In genomic region chr9:93578844-93579243, GRCh38 we compare ENCODE assay signal across 11 cellular contexts. TPM values are rescaled to one million over a fixed set of nuclear protein-coding genes. Genes with fewer than 3 reads are reported as not detected.
DNase-seq lines count a peak whose midpoint lies in the region; ATAC-seq and TF ChIP-seq lines count a peak whose summit lies in the region.
"Had no signal": no experiment of that assay in that cellular context is flagged by ENCODE, and none has a peak within 500 bp of the region (broad histone marks: within the 10 kb centered on the region; RNA-seq: fewer than 3 reads in every experiment).

No MANE protein-coding gene starts in this region.

- H3K27ac ChIP-seq in mesenchymal stem cell (ENCODE audit: low read length, poor library complexity, severe bottlenecking) (no peak overlapping the region), stomach (peak overlapping the region in 4 of 5 donors; percentile 83 to 98 (median 90)), GM23248 (no peak overlapping the region)

- H3K9me3 Mint-ChIP-seq in activated CD8-positive, alpha-beta T cell treated with anti-CD3 and anti-CD28 coated beads for 36 hours = peaks cover 4% of the 10 kb centered on the region
- peaks cover 6% of the 10 kb centered on the region for H3K9me3 Mint-ChIP-seq in activated CD8-positive, alpha-beta T cell treated with anti-CD3 and anti-CD28 coated beads, Interleukin-2, amount 10 ng/mL, durations not matched to agents 7 days and 5 days (ENCODE audit: insufficient read depth)
- H3K9me3 Mint-ChIP-seq in activated T-cell treated with anti-CD3 and anti-CD28 coated beads, Interleukin-2, amount 50 U/mL, for 72 hours = no peaks in the 10 kb centered on the region

- ATAC-seq in activated CD8-positive, alpha-beta T cell treated with anti-CD3 and anti-CD28 coated beads for 36 hours = no peak
- no peak for ATAC-seq in activated CD8-positive, alpha-beta T cell treated with anti-CD3 and anti-CD28 coated beads, Interleukin-2, amount 10 ng/mL, durations not matched to agents 7 days and 5 days
- no peak for ATAC-seq in activated T-cell treated with anti-CD3 and anti-CD28 coated beads, Interleukin-2, amount 50 U/mL, for 72 hours (replicated peaks in 1 of 2)

- H3K4me3 ChIP-seq in mesenchymal stem cell (ENCODE audit: insufficient read depth in 1 of 2, low read depth in 1 of 2, low read length in 2 of 2) = no peak overlapping the region
- H3K4me3 ChIP-seq in stomach = peak overlapping the region in 1 of 4 donors; percentile 95
- H3K4me3 ChIP-seq in GM23248 = no peak overlapping the region

- intact Hi-C loops in activated CD8-positive, alpha-beta T cell treated with anti-CD3 and anti-CD28 coated beads for 36 hours (cut with micrococcal nuclease) = no loop called here
- intact Hi-C loops in stomach (cut with DNase I; ENCODE audit: low total_unique reads) = no loop called here

- H3K4ac ChIP-seq in mesenchymal stem cell (ENCODE audit: low read depth in 1 of 2, low read length in 2 of 2) = no peak overlapping the region

- H3K9ac ChIP-seq in mesenchymal stem cell (ENCODE audit: low read length) = no peak overlapping the region
- no peak overlapping the region for H3K9ac ChIP-seq in GM23248

- H3K79me2 ChIP-seq in GM23248 (ENCODE audit: insufficient read depth) = peaks cover 86% of the 10 kb centered on the region

- H3F3A ChIP-seq in GM23248 (ENCODE audit: insufficient read depth) = no peaks in the 10 kb centered on the region

- peak overlapping the region; percentile 54 for H4K91ac ChIP-seq in mesenchymal stem cell (ENCODE audit: low read length)

- TF ChIP-seq EP300 in stomach (IDR thresholded peaks at IDR 0.05) = no peak

- H2BK15ac ChIP-seq in mesenchymal stem cell (ENCODE audit: low read depth, poor library complexity, severe bottlenecking) = no peak overlapping the region

- H2BK120ac ChIP-seq in mesenchymal stem cell (ENCODE audit: low read depth, low read length) = no peak overlapping the region

- H3K36me3 Mint-ChIP-seq in activated CD8-positive, alpha-beta T cell treated with anti-CD3 and anti-CD28 coated beads for 36 hours (ENCODE audit: low read depth) = peaks cover 6% of the 10 kb centered on the region
- H3K36me3 Mint-ChIP-seq in activated CD8-positive, alpha-beta T cell treated with anti-CD3 and anti-CD28 coated beads, Interleukin-2, amount 10 ng/mL, durations not matched to agents 7 days and 5 days (ENCODE audit: low read depth) = peaks cover 3% of the 10 kb centered on the region
- H3K36me3 Mint-ChIP-seq in activated T-cell treated with anti-CD3 and anti-CD28 coated beads, Interleukin-2, amount 50 U/mL, for 72 hours (ENCODE audit: insufficient read depth in 2 of 2) = peaks cover 0 to 2% of the 10 kb centered on the region in 2 donors

- no peak for TF ChIP-seq POLR2A in stomach (IDR thresholded peaks at IDR 0.05)

- 75% methylated on average over 5 of the region's 5 CpGs for WGBS in mesenchymal stem cell
- WGBS in stomach, 5 donors = 62 to 75% (median 73%) methylated on average over 5 of the region's 5 CpGs
- 61 to 67% methylated on average over 5 of the region's 5 CpGs for WGBS in GM23248 (ENCODE audit: low coverage in 1 of 2, low lambda C conversion rate in 2 of 2, missing lambda C conversion rate in 2 of 2), 2 experiments

- H3K18ac ChIP-seq in mesenchymal stem cell (ENCODE audit: low read depth in 1 of 2, low read length in 2 of 2) = no peak overlapping the region

- DNase-seq in activated CD8-positive, alpha-beta T cell treated with anti-CD3 and anti-CD28 coated beads for 36 hours = no peak
- no peak for DNase-seq in activated CD8-positive, alpha-beta T cell treated with anti-CD3 and anti-CD28 coated beads, Interleukin-2, amount 10 ng/mL, durations not matched to agents 7 days and 5 days
- no peak for DNase-seq in activated T-cell treated with anti-CD3 and anti-CD28 coated beads, Interleukin-2, amount 50 U/mL, for 72 hours
- DNase-seq in mesenchymal stem cell = no peak
- peak; percentile 10 for DNase-seq in stomach
- DNase-seq in stimulated activated CD4-positive, alpha-beta T cell treated with anti-CD3 and anti-CD28 coated beads, Interleukin-4, amount 100 ng/mL, for 1 hour = no peak
- DNase-seq in OCI-M1 (lab: John Stamatoyannopoulos, UW) = no peak
- no peak for DNase-seq in GM23248
- DNase-seq: ACHN, occipital lobe, substantia nigra had no signal

- no peak for TF ChIP-seq CTCF in activated CD8-positive, alpha-beta T cell treated with anti-CD3 and anti-CD28 coated beads for 36 hours (IDR thresholded peaks at IDR 0.05)
- no peak for TF ChIP-seq CTCF in stomach (IDR thresholded peaks at IDR 0.05)

- H2BK5ac ChIP-seq in mesenchymal stem cell (ENCODE audit: low read depth, low read length, poor library complexity, severe bottlenecking) = no peak overlapping the region

- no peak overlapping the region for H2BK12ac ChIP-seq in mesenchymal stem cell (ENCODE audit: low read length in 2 of 2)

- H3K27me3 ChIP-seq in mesenchymal stem cell (ENCODE audit: control insufficient read depth in 1 of 2, insufficient read depth in 1 of 2, low read length in 2 of 2) (no peaks in the 10 kb centered on the region), stomach (no peaks in the 10 kb centered on the region), GM23248 (replicated peaks; ENCODE audit: insufficient read depth) (no peaks in the 10 kb centered on the region)

- H3K9me3 ChIP-seq in mesenchymal stem cell (ENCODE audit: control insufficient read depth, low read length) (no peaks in the 10 kb centered on the region), stomach (no peaks in the 10 kb centered on the region), GM23248 (ENCODE audit: low read depth) (no peaks in the 10 kb centered on the region)

- in situ Hi-C loops in GM23248 (cut with MboI) = no loop called here

- no peak overlapping the region for H3K27ac Mint-ChIP-seq in activated CD8-positive, alpha-beta T cell treated with anti-CD3 and anti-CD28 coated beads for 36 hours
- no peak overlapping the region for H3K27ac Mint-ChIP-seq in activated CD8-positive, alpha-beta T cell treated with anti-CD3 and anti-CD28 coated beads, Interleukin-2, amount 10 ng/mL, durations not matched to agents 7 days and 5 days
- H3K27ac Mint-ChIP-seq in activated T-cell treated with anti-CD3 and anti-CD28 coated beads, Interleukin-2, amount 50 U/mL, for 72 hours = no peak overlapping the region

- no peak overlapping the region for H3K23ac ChIP-seq in mesenchymal stem cell (ENCODE audit: low read length in 2 of 2)

- H3K36me3 ChIP-seq in mesenchymal stem cell (ENCODE audit: control insufficient read depth in 1 of 2, insufficient read depth in 2 of 2, low read depth in 1 of 2, low read length in 2 of 2) (peaks cover 0 to 8% of the 10 kb centered on the region in 2 experiments), stomach (no peaks in the 10 kb centered on the region), GM23248 (ENCODE audit: low read depth) (no peaks in the 10 kb centered on the region)

- H3K4me1 Mint-ChIP-seq in activated CD8-positive, alpha-beta T cell treated with anti-CD3 and anti-CD28 coated beads for 36 hours (ENCODE audit: low read depth) = peaks cover 34% of the 10 kb centered on the region
- H3K4me1 Mint-ChIP-seq in activated CD8-positive, alpha-beta T cell treated with anti-CD3 and anti-CD28 coated beads, Interleukin-2, amount 10 ng/mL, durations not matched to agents 7 days and 5 days (ENCODE audit: low read depth) = peaks cover 34% of the 10 kb centered on the region
- peaks cover 33% of the 10 kb centered on the region for H3K4me1 Mint-ChIP-seq in activated T-cell treated with anti-CD3 and anti-CD28 coated beads, Interleukin-2, amount 50 U/mL, for 72 hours (ENCODE audit: low read depth)

- no peaks in the 10 kb centered on the region for H3K9me2 ChIP-seq in GM23248 (ENCODE audit: insufficient read depth)

- H3K4me3 Mint-ChIP-seq in activated CD8-positive, alpha-beta T cell treated with anti-CD3 and anti-CD28 coated beads for 36 hours = peak overlapping the region; percentile 17
- H3K4me3 Mint-ChIP-seq in activated CD8-positive, alpha-beta T cell treated with anti-CD3 and anti-CD28 coated beads, Interleukin-2, amount 10 ng/mL, durations not matched to agents 7 days and 5 days = no peak overlapping the region
- H3K4me3 Mint-ChIP-seq in activated T-cell treated with anti-CD3 and anti-CD28 coated beads, Interleukin-2, amount 50 U/mL, for 72 hours = peak overlapping the region; percentile 26 to 87

- H3K4me2 ChIP-seq in mesenchymal stem cell (ENCODE audit: low read length, poor library complexity, severe bottlenecking) (no peak overlapping the region), GM23248 (ENCODE audit: unreplicated experiment) (no peak overlapping the region)

- POLR2A ChIA-PET in activated CD8-positive, alpha-beta T cell treated with anti-CD3 and anti-CD28 coated beads for 36 hours (lab: Charles Lee) = interaction anchor here (0.9 to 1.8 kb wide), 2 partner anchors 9 to 11 kb away, joined by 3 read pairs; no protein-coding TSS in a partner anchor
- POLR2A ChIA-PET in activated CD8-positive, alpha-beta T cell treated with anti-CD3 and anti-CD28 coated beads, Interleukin-2, amount 10 ng/mL, durations not matched to agents 7 days and 5 days (lab: Charles Lee) = interaction anchor here (1.1 kb wide), 1 partner anchor 12 kb away, joined by 7 read pairs; no protein-coding TSS in a partner anchor

- peaks cover 33% of the 10 kb centered on the region for H3K4me1 ChIP-seq in mesenchymal stem cell (ENCODE audit: control insufficient read depth, insufficient read depth, low read depth, low read length)
- H3K4me1 ChIP-seq in stomach = peaks cover 65 to 79% (median 70%) of the 10 kb centered on the region in 4 donors
- peaks cover 17% of the 10 kb centered on the region for H3K4me1 ChIP-seq in GM23248 (ENCODE audit: insufficient read depth)

- no peak overlapping the region for H2AK5ac ChIP-seq in mesenchymal stem cell (ENCODE audit: low read length, severe bottlenecking)

- H3K27me3 Mint-ChIP-seq in activated CD8-positive, alpha-beta T cell treated with anti-CD3 and anti-CD28 coated beads for 36 hours = no peaks in the 10 kb centered on the region
- no peaks in the 10 kb centered on the region for H3K27me3 Mint-ChIP-seq in activated CD8-positive, alpha-beta T cell treated with anti-CD3 and anti-CD28 coated beads, Interleukin-2, amount 10 ng/mL, durations not matched to agents 7 days and 5 days (ENCODE audit: low read depth)
- no peaks in the 10 kb centered on the region for H3K27me3 Mint-ChIP-seq in activated T-cell treated with anti-CD3 and anti-CD28 coated beads, Interleukin-2, amount 50 U/mL, for 72 hours (ENCODE audit: low read depth)

- H2AFZ ChIP-seq in mesenchymal stem cell (ENCODE audit: low read depth, low read length) (no peak overlapping the region), GM23248 (no peak overlapping the region)

- H4K8ac ChIP-seq in mesenchymal stem cell (ENCODE audit: low read length) = no peak overlapping the region

- no peaks in the 10 kb centered on the region; the same call in 1 of the 2 replicates for H4K20me1 ChIP-seq in GM23248 (ENCODE audit: insufficient read depth)

- no peak overlapping the region for H3K14ac ChIP-seq in mesenchymal stem cell (ENCODE audit: low read length in 2 of 2)

- CTCF ChIA-PET in activated CD8-positive, alpha-beta T cell treated with anti-CD3 and anti-CD28 coated beads for 36 hours (lab: Charles Lee) = interaction anchor here (1.2 kb wide), 1 partner anchor 12 kb away, joined by 10 read pairs; no protein-coding TSS in a partner anchor
- CTCF ChIA-PET in activated CD8-positive, alpha-beta T cell treated with anti-CD3 and anti-CD28 coated beads, Interleukin-2, amount 10 ng/mL, durations not matched to agents 7 days and 5 days (lab: Charles Lee) = interaction anchor here (1.3 kb wide), 1 partner anchor 12 kb away, joined by 11 read pairs; no protein-coding TSS in a partner anchor

- H3K79me1 ChIP-seq in mesenchymal stem cell (replicated peaks; ENCODE audit: low read length, poor library complexity, severe bottlenecking) = peaks cover 40% of the 10 kb centered on the region

RNA-seq across cellular contexts. Expression of gene PHF2, which starts 2.5 kb away (rescaled TPM):
- 10 to 100 TPM; 12.9 to 13.1 TPM for total RNA-seq in activated CD8-positive, alpha-beta T cell treated with anti-CD3 and anti-CD28 coated beads for 36 hours
- total RNA-seq in activated CD8-positive, alpha-beta T cell treated with anti-CD3 and anti-CD28 coated beads, Interleukin-2, amount 10 ng/mL, durations not matched to agents 7 days and 5 days = 10 to 100 TPM; 22.1 to 23.5 TPM
- 10 to 100 TPM; 23.3 to 27.6 TPM for total RNA-seq in activated T-cell treated with anti-CD3 and anti-CD28 coated beads, Interleukin-2, amount 50 U/mL, for 72 hours
- 13.5 TPM for polyA plus RNA-seq in mesenchymal stem cell (2013, experiment 1 of 2)
- 13.2 TPM for polyA plus RNA-seq in mesenchymal stem cell (2013, experiment 2 of 2)
- total RNA-seq in stomach = 10 to 100 TPM; 15.2 to 58.0 (median 22.8) TPM
- polyA plus RNA-seq in stomach (10 to 100 TPM; 14.2 to 17.5 (median 15.6) TPM), GM23248 (2016; fragmentation: Nextera tagmentation; extraction: Ambion mirVana) (3.5 and 4.6 TPM in 2 replicates)
- 12.5 and 16.5 TPM in 2 replicates for total RNA-seq in GM23248 (2014; rRNA removed; shearing (Covaris generic))

Comparison
In these comparisons a context has a peak if more than half of its experiments do, and no peak if none do; other contexts are left out.
1. H3K27ac ChIP-seq: peak in stomach (4 of 5); none in mesenchymal stem cell (single experiment) and GM23248 (single experiment).